8 cellular contexts compared by ENCODE assay signal in the genomic region with DNA sequence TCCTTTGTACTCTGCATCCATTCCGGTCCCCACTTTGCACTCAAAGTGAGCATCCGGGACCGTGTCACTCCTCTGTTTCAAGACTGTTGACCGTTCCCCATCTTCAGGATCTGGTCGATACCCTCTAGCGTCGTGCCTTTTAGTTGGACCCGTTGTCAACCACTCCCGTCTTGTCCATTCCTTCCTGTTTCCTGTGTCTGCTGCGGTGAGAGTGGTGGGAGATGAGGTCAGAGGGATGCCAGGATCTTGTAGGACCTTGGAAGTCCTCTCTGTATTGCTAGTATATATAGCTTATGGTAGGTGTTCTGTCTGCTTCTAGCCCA. TPM values are rescaled to one million over a fixed set of nuclear protein-coding genes. Genes with fewer than 3 reads are reported as not detected.
DNase-seq lines count a peak whose midpoint lies in the region; TF ChIP-seq lines count a peak whose summit lies in the region.

No MANE protein-coding gene starts in this region.

- no CpG with 5 or more reads among the region's 10 CpGs for WGBS in iPS DF 6.9 (ENCODE audit: insufficient coverage, insufficient read length)

- H3K4me1 ChIP-seq in iPS DF 6.9 (ENCODE audit: control insufficient read depth, insufficient read depth, low read length) (no peaks in the 10 kb centered on the region), skeletal muscle tissue (ENCODE audit: control insufficient read depth in 3 of 3, insufficient read depth in 3 of 3, low read length in 3 of 3) (peaks cover 10 to 22% (median 13%) of the 10 kb centered on the region in 3 donors)

- H3K27me3 Mint-ChIP-seq in activated CD4-positive, alpha-beta T cell treated with anti-CD3 and anti-CD28 coated beads, Interleukin-2, amount 10 ng/mL, durations not matched to agents 24 days and 14 days = peaks cover 2% of the 10 kb centered on the region
- peaks cover 2% of the 10 kb centered on the region for H3K27me3 Mint-ChIP-seq in activated T-helper 1 cell treated with anti-CD3 and anti-CD28 coated beads, Interleukin-12 subunit alpha, Interleukin-12 subunit beta, Interleukin-2, Interleukin-4 antibody, amounts not matched to agents 30 ng/mL and 10 ng/mL and 1 ng/mL, durations not matched to agents 14 hours and 24 hours and 36 hours (ENCODE audit: insufficient read depth)

- no peaks in the 10 kb centered on the region for H3K9me3 Mint-ChIP-seq in activated CD4-positive, alpha-beta T cell treated with anti-CD3 and anti-CD28 coated beads, Interleukin-2, amount 10 ng/mL, durations not matched to agents 24 days and 14 days
- no peaks in the 10 kb centered on the region for H3K9me3 Mint-ChIP-seq in activated T-helper 1 cell treated with anti-CD3 and anti-CD28 coated beads, Interleukin-12 subunit alpha, Interleukin-12 subunit beta, Interleukin-2, Interleukin-4 antibody, amounts not matched to agents 30 ng/mL and 10 ng/mL and 1 ng/mL, durations not matched to agents 14 hours and 24 hours and 36 hours

- H3K9ac ChIP-seq in skeletal muscle tissue (ENCODE audit: low read depth in 1 of 3, low read length in 3 of 3) = peak overlapping the region; percentile 78 to 96 (median 79)

- peak overlapping the region; percentile 98 for H3K4me3 Mint-ChIP-seq in activated CD4-positive, alpha-beta T cell treated with anti-CD3 and anti-CD28 coated beads, Interleukin-2, amount 10 ng/mL, durations not matched to agents 24 days and 14 days
- peak overlapping the region; percentile 99 for H3K4me3 Mint-ChIP-seq in activated T-helper 1 cell treated with anti-CD3 and anti-CD28 coated beads, Interleukin-12 subunit alpha, Interleukin-12 subunit beta, Interleukin-2, Interleukin-4 antibody, amounts not matched to agents 30 ng/mL and 10 ng/mL and 1 ng/mL, durations not matched to agents 14 hours and 24 hours and 36 hours

- H3K4me3 ChIP-seq in HL-60 (replicated peaks; ENCODE audit: insufficient read depth, low read length) = peak overlapping the region; percentile 94
- H3K4me3 ChIP-seq in iPS DF 6.9 (ENCODE audit: low read length) = peak overlapping the region; percentile 77
- peak overlapping the region; percentile 88 to 100 (median 100) for H3K4me3 ChIP-seq in skeletal muscle tissue (ENCODE audit: low read length in 3 of 3)

- H3K27me3 ChIP-seq in HL-60 (ENCODE audit: insufficient read depth, poor library complexity, severe bottlenecking) (no peaks in the 10 kb centered on the region), iPS DF 6.9 (ENCODE audit: control insufficient read depth, insufficient read depth, low read length) (no peaks in the 10 kb centered on the region), skeletal muscle tissue (ENCODE audit: control insufficient read depth in 3 of 3, insufficient read depth in 3 of 3, low read length in 3 of 3) (no peaks in the 10 kb centered on the region)

- H3K27ac Mint-ChIP-seq in activated CD4-positive, alpha-beta T cell treated with anti-CD3 and anti-CD28 coated beads, Interleukin-2, amount 10 ng/mL, durations not matched to agents 24 days and 14 days = peak overlapping the region; percentile 93
- H3K27ac Mint-ChIP-seq in activated T-helper 1 cell treated with anti-CD3 and anti-CD28 coated beads, Interleukin-12 subunit alpha, Interleukin-12 subunit beta, Interleukin-2, Interleukin-4 antibody, amounts not matched to agents 30 ng/mL and 10 ng/mL and 1 ng/mL, durations not matched to agents 14 hours and 24 hours and 36 hours = peak overlapping the region; percentile 96

- TF ChIP-seq CTCF in HL-60 (IDR thresholded peaks at IDR 0.05; ENCODE audit: insufficient read depth, low read length) = no peak

- no peaks in the 10 kb centered on the region for H3K9me3 ChIP-seq in iPS DF 6.9 (ENCODE audit: control insufficient read depth, insufficient read depth, low read length)
- no peaks in the 10 kb centered on the region for H3K9me3 ChIP-seq in skeletal muscle tissue (ENCODE audit: control insufficient read depth in 3 of 3, low read length in 3 of 3)

- intact Hi-C loops in activated CD4-positive, alpha-beta T cell treated with anti-CD3 and anti-CD28 coated beads, Interleukin-2, amount 10 ng/mL, durations not matched to agents 24 days and 14 days (cut with micrococcal nuclease) = loop anchor here (5.0 kb wide), 1 partner anchor 184 kb away; a partner anchor contains a TSS
- intact Hi-C loops in activated T-helper 1 cell treated with anti-CD3 and anti-CD28 coated beads, Interleukin-12 subunit alpha, Interleukin-12 subunit beta, Interleukin-2, Interleukin-4 antibody, amounts not matched to agents 30 ng/mL and 10 ng/mL and 1 ng/mL, durations not matched to agents 14 hours and 24 hours and 36 hours (cut with micrococcal nuclease) = loop anchor here (1.0 to 10.0 kb wide), 4 partner anchors 49 to 754 kb away; a partner anchor contains a TSS
- intact Hi-C loops in head of caudate nucleus (cut with DNase I) = no loop called here

- H3K27ac ChIP-seq in HL-60 (replicated peaks) (peak overlapping the region; percentile 81), iPS DF 6.9 (ENCODE audit: low read length) (no peak overlapping the region), skeletal muscle tissue (ENCODE audit: low read depth, low read length) (peak overlapping the region; percentile 57)

- no peak for DNase-seq in activated CD4-positive, alpha-beta T cell treated with anti-CD3 and anti-CD28 coated beads, Interleukin-2, amount 10 ng/mL, durations not matched to agents 24 days and 14 days
- DNase-seq in activated CD4-positive, alpha-beta T cell treated with anti-CD3 and anti-CD28 coated beads for 48 hours = no peak
- peak; percentile 30 to 48 for DNase-seq in HL-60 (ENCODE audit: low read depth in 1 of 2, low spot score in 1 of 2)
- no peak for DNase-seq in activated T-helper 1 cell treated with anti-CD3 and anti-CD28 coated beads, Interleukin-12 subunit alpha, Interleukin-12 subunit beta, Interleukin-2, Interleukin-4 antibody, amounts not matched to agents 30 ng/mL and 10 ng/mL and 1 ng/mL, durations not matched to agents 14 hours and 24 hours and 36 hours (ENCODE audit: low spot score)
- no peak for DNase-seq in iPS DF 6.9 (ENCODE audit: low read depth, low spot score)
- no peak for DNase-seq in head of caudate nucleus
- DNase-seq in central memory CD4-positive, alpha-beta T cell = no peak

- peaks cover 29% of the 10 kb centered on the region for H3K36me3 Mint-ChIP-seq in activated CD4-positive, alpha-beta T cell treated with anti-CD3 and anti-CD28 coated beads, Interleukin-2, amount 10 ng/mL, durations not matched to agents 24 days and 14 days (ENCODE audit: low read depth)
- peaks cover 22% of the 10 kb centered on the region for H3K36me3 Mint-ChIP-seq in activated T-helper 1 cell treated with anti-CD3 and anti-CD28 coated beads, Interleukin-12 subunit alpha, Interleukin-12 subunit beta, Interleukin-2, Interleukin-4 antibody, amounts not matched to agents 30 ng/mL and 10 ng/mL and 1 ng/mL, durations not matched to agents 14 hours and 24 hours and 36 hours (ENCODE audit: low read depth)

- H3K36me3 ChIP-seq in iPS DF 6.9 (ENCODE audit: control insufficient read depth, insufficient read depth, low read length) = no peaks in the 10 kb centered on the region; the same call in 1 of the 2 replicates
- peaks cover 3 to 5% (median 4%) of the 10 kb centered on the region in 3 donors for H3K36me3 ChIP-seq in skeletal muscle tissue (ENCODE audit: control insufficient read depth in 3 of 3, insufficient read depth in 3 of 3, low read length in 3 of 3)

- H3K4me1 Mint-ChIP-seq in activated CD4-positive, alpha-beta T cell treated with anti-CD3 and anti-CD28 coated beads, Interleukin-2, amount 10 ng/mL, durations not matched to agents 24 days and 14 days = peaks cover 30% of the 10 kb centered on the region
- H3K4me1 Mint-ChIP-seq in activated T-helper 1 cell treated with anti-CD3 and anti-CD28 coated beads, Interleukin-12 subunit alpha, Interleukin-12 subunit beta, Interleukin-2, Interleukin-4 antibody, amounts not matched to agents 30 ng/mL and 10 ng/mL and 1 ng/mL, durations not matched to agents 14 hours and 24 hours and 36 hours (ENCODE audit: low read depth) = peaks cover 37% of the 10 kb centered on the region

RNA-seq across cellular contexts. Expression of a gene that starts 0.6 kb away (rescaled TPM):
- 98.8 and 99.6 TPM in 2 replicates for total RNA-seq in activated CD4-positive, alpha-beta T cell treated with anti-CD3 and anti-CD28 coated beads, Interleukin-2, amount 10 ng/mL, durations not matched to agents 24 days and 14 days
- 97.2 and 105 TPM in 2 replicates for total RNA-seq in activated T-helper 1 cell treated with anti-CD3 and anti-CD28 coated beads, Interleukin-12 subunit alpha, Interleukin-12 subunit beta, Interleukin-2, Interleukin-4 antibody, amounts not matched to agents 30 ng/mL and 10 ng/mL and 1 ng/mL, durations not matched to agents 14 hours and 24 hours and 36 hours
- 85.6 TPM for total RNA-seq in skeletal muscle tissue

RNA-seq across cellular contexts. Expression of a gene that starts 8.0 kb away (rescaled TPM):
- not detected in 2 replicates for total RNA-seq in activated CD4-positive, alpha-beta T cell treated with anti-CD3 and anti-CD28 coated beads, Interleukin-2, amount 10 ng/mL, durations not matched to agents 24 days and 14 days
- total RNA-seq in activated T-helper 1 cell treated with anti-CD3 and anti-CD28 coated beads, Interleukin-12 subunit alpha, Interleukin-12 subunit beta, Interleukin-2, Interleukin-4 antibody, amounts not matched to agents 30 ng/mL and 10 ng/mL and 1 ng/mL, durations not matched to agents 14 hours and 24 hours and 36 hours = not detected in 2 replicates
- not detected for total RNA-seq in skeletal muscle tissue

RNA-seq across cellular contexts. Expression of a gene that starts 25.5 kb away (rescaled TPM):
- total RNA-seq in activated CD4-positive, alpha-beta T cell treated with anti-CD3 and anti-CD28 coated beads, Interleukin-2, amount 10 ng/mL, durations not matched to agents 24 days and 14 days = 62.8 and 65.2 TPM in 2 replicates
- 59.6 and 65.8 TPM in 2 replicates for total RNA-seq in activated T-helper 1 cell treated with anti-CD3 and anti-CD28 coated beads, Interleukin-12 subunit alpha, Interleukin-12 subunit beta, Interleukin-2, Interleukin-4 antibody, amounts not matched to agents 30 ng/mL and 10 ng/mL and 1 ng/mL, durations not matched to agents 14 hours and 24 hours and 36 hours
- 35.0 TPM for total RNA-seq in skeletal muscle tissue

RNA-seq across cellular contexts. Expression of a gene that starts 48.6 kb away (rescaled TPM):
- total RNA-seq in activated CD4-positive, alpha-beta T cell treated with anti-CD3 and anti-CD28 coated beads, Interleukin-2, amount 10 ng/mL, durations not matched to agents 24 days and 14 days = 4.5 and 5.1 TPM in 2 replicates
- 8.1 and 8.6 TPM in 2 replicates for total RNA-seq in activated T-helper 1 cell treated with anti-CD3 and anti-CD28 coated beads, Interleukin-12 subunit alpha, Interleukin-12 subunit beta, Interleukin-2, Interleukin-4 antibody, amounts not matched to agents 30 ng/mL and 10 ng/mL and 1 ng/mL, durations not matched to agents 14 hours and 24 hours and 36 hours
- total RNA-seq in skeletal muscle tissue = 1.6 TPM

Comparison
In these comparisons a context has a peak if more than half of its experiments do, and no peak if none do; other contexts are left out.
1. DNase-seq: peak in HL-60 (2 of 2); none in activated CD4-positive, alpha-beta T cell treated with anti-CD3 and anti-CD28 coated beads, Interleukin-2, amount 10 ng/mL, durations not matched to agents 24 days and 14 days (single experiment), activated CD4-positive, alpha-beta T cell treated with anti-CD3 and anti-CD28 coated beads for 48 hours (single experiment), activated T-helper 1 cell treated with anti-CD3 and anti-CD28 coated beads, Interleukin-12 subunit alpha, Interleukin-12 subunit beta, Interleukin-2, Interleukin-4 antibody, amounts not matched to agents 30 ng/mL and 10 ng/mL and 1 ng/mL, durations not matched to agents 14 hours and 24 hours and 36 hours (single experiment), iPS DF 6.9 (single experiment), head of caudate nucleus (0 of 42) and central memory CD4-positive, alpha-beta T cell (single experiment).
2. Peak in every context shown above with its lines, with median percentiles within 50 percentile points of each other: H3K4me3 ChIP-seq.